ENCODE assay signal across 17 cellular contexts in the genomic region with DNA sequence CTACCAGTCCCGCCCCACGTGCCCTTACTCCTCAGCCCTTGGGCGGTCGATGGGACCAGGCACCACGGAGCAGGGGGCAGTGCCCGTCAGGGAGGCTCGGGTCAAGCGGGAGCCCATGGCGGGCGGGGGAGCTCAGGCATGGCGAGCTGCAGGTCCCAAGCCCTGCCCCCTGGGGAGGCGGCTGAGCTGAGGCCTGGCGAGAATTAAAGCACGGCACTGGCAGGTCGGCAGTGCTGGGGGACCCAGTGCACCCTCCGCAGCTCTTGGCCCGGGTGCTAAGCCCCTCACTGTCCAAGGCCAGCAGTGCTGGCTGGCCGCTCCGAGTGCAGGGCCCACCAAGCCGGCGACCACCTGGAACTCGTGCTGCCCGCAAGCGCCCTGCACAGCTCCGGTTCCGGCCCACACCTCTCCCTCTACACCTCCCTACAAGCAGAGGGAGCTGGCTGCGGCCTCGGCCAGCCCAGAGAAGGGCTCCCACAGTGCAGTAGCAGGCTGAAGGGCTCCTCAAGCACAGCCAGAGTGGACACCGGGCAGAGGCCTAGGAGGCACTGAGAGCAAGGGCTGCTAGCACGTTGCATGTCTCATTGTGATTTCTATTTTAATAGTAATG.
DNase-seq lines count a peak whose midpoint lies in the region; ATAC-seq and TF ChIP-seq lines count a peak whose summit lies in the region.
"Had no signal": no experiment of that assay in that cellular context is flagged by ENCODE, and none has a peak within 500 bp of the region (broad histone marks: within the 10 kb centered on the region; RNA-seq: fewer than 3 reads in every experiment).

No MANE protein-coding gene starts in this region.

- no peak for TF ChIP-seq POLR2A in esophagus muscularis mucosa (IDR thresholded peaks at IDR 0.05; ENCODE audit: low read depth)

- CTCF ChIA-PET in activated CD8-positive, alpha-beta memory T cell treated with anti-CD3 and anti-CD28 coated beads, Interleukin-2, amount 10 ng/mL, durations not matched to agents 7 days and 5 days (lab: Charles Lee) = no interaction called here
- CTCF ChIA-PET in activated naive CD4-positive, alpha-beta T cell treated with anti-CD3 and anti-CD28 coated beads for 36 hours (lab: Charles Lee) = interaction anchor here (1.3 kb wide), 1 partner anchor 27 kb away, joined by 3 read pairs; no protein-coding TSS in a partner anchor

- H3K36me3 Mint-ChIP-seq in activated CD8-positive, alpha-beta memory T cell treated with anti-CD3 and anti-CD28 coated beads, Interleukin-2, amount 10 ng/mL, durations not matched to agents 7 days and 5 days = no peaks in the 10 kb centered on the region
- H3K36me3 Mint-ChIP-seq in stimulated activated memory B cell treated with anti-CD40 and anti-IgM and Interleukin-4, amounts not matched to agents 10 μg/mL and 1 μg/mL and 100 μg/mL, for 72 hours = no peaks in the 10 kb centered on the region
- no peaks in the 10 kb centered on the region for H3K36me3 Mint-ChIP-seq in activated naive CD4-positive, alpha-beta T cell treated with anti-CD3 and anti-CD28 coated beads for 36 hours (ENCODE audit: low read depth)
- H3K36me3 Mint-ChIP-seq: CD8-positive, alpha-beta T cell had no signal

- H3K4me1 Mint-ChIP-seq in activated CD8-positive, alpha-beta memory T cell treated with anti-CD3 and anti-CD28 coated beads, Interleukin-2, amount 10 ng/mL, durations not matched to agents 7 days and 5 days = peaks cover 7% of the 10 kb centered on the region
- no peaks in the 10 kb centered on the region for H3K4me1 Mint-ChIP-seq in stimulated activated memory B cell treated with anti-CD40 and anti-IgM and Interleukin-4, amounts not matched to agents 10 μg/mL and 1 μg/mL and 100 μg/mL, for 72 hours
- H3K4me1 Mint-ChIP-seq in activated naive CD4-positive, alpha-beta T cell treated with anti-CD3 and anti-CD28 coated beads for 36 hours (ENCODE audit: low read depth) = peaks cover 4% of the 10 kb centered on the region
- H3K4me1 Mint-ChIP-seq: B cell had no signal

- no peak for ATAC-seq in activated CD8-positive, alpha-beta memory T cell treated with anti-CD3 and anti-CD28 coated beads, Interleukin-2, amount 10 ng/mL, durations not matched to agents 7 days and 5 days
- ATAC-seq in stimulated activated memory B cell treated with anti-CD40 and anti-IgM and Interleukin-4, amounts not matched to agents 10 μg/mL and 1 μg/mL and 100 μg/mL, for 72 hours = peak; percentile 27
- ATAC-seq: A549; CD8-positive, alpha-beta T cell had no signal

- intact Hi-C loops in esophagus muscularis mucosa (cut with DNase I) = no loop called here
- intact Hi-C loops in activated naive CD4-positive, alpha-beta T cell treated with anti-CD3 and anti-CD28 coated beads for 36 hours (cut with micrococcal nuclease) = no loop called here

- peaks cover 20% of the 10 kb centered on the region for H3K27me3 Mint-ChIP-seq in activated CD8-positive, alpha-beta memory T cell treated with anti-CD3 and anti-CD28 coated beads, Interleukin-2, amount 10 ng/mL, durations not matched to agents 7 days and 5 days
- no peaks in the 10 kb centered on the region for H3K27me3 Mint-ChIP-seq in stimulated activated memory B cell treated with anti-CD40 and anti-IgM and Interleukin-4, amounts not matched to agents 10 μg/mL and 1 μg/mL and 100 μg/mL, for 72 hours
- H3K27me3 Mint-ChIP-seq in activated naive CD4-positive, alpha-beta T cell treated with anti-CD3 and anti-CD28 coated beads for 36 hours (ENCODE audit: low read depth) = peaks cover 5% of the 10 kb centered on the region
- H3K27me3 Mint-ChIP-seq: B cell had no signal

- peak; percentile 13 for DNase-seq in activated CD8-positive, alpha-beta memory T cell treated with anti-CD3 and anti-CD28 coated beads, Interleukin-2, amount 50 U/mL, for 4 hours
- DNase-seq in activated CD8-positive, alpha-beta memory T cell treated with anti-CD3 and anti-CD28 coated beads, Interleukin-2, amount 10 ng/mL, durations not matched to agents 7 days and 5 days = no peak
- peak; percentile 79 for DNase-seq in esophagus muscularis mucosa (ENCODE audit: extremely low spot score)
- no peak for DNase-seq in activated naive CD4-positive, alpha-beta T cell treated with anti-CD3 and anti-CD28 coated beads for 36 hours
- DNase-seq: AML-193; Caco-2; Calu3; CD4-positive, alpha-beta T cell; CD8-positive, alpha-beta T cell; DMS79 treated with DMSO at 0.1 percent for 48 hours; GF-D8 had no signal

- H3K27ac ChIP-seq in esophagus muscularis mucosa (replicated peaks in 1 of 4) = no peak overlapping the region
- H3K27ac ChIP-seq: 22Rv1; A549; BLaER1 treated with 17β-estradiol and CSF1 and Interleukin-3, amounts not matched to agents 10 nM and 100 nM; C4-2B had no signal

- no peak overlapping the region for H3K4me3 ChIP-seq in esophagus muscularis mucosa
- H3K4me3 ChIP-seq: A549; BLaER1 treated with 17β-estradiol and CSF1 and Interleukin-3, amounts not matched to agents 10 nM and 100 nM had no signal

- H3K27ac Mint-ChIP-seq in activated CD8-positive, alpha-beta memory T cell treated with anti-CD3 and anti-CD28 coated beads, Interleukin-2, amount 10 ng/mL, durations not matched to agents 7 days and 5 days = no peak overlapping the region
- H3K27ac Mint-ChIP-seq in stimulated activated memory B cell treated with anti-CD40 and anti-IgM and Interleukin-4, amounts not matched to agents 10 μg/mL and 1 μg/mL and 100 μg/mL, for 72 hours = no peak overlapping the region
- no peak overlapping the region for H3K27ac Mint-ChIP-seq in activated naive CD4-positive, alpha-beta T cell treated with anti-CD3 and anti-CD28 coated beads for 36 hours
- H3K27ac Mint-ChIP-seq: B cell; CD4-positive, alpha-beta T cell; CD8-positive, alpha-beta T cell had no signal

- no peak for TF ChIP-seq CTCF in esophagus muscularis mucosa (IDR thresholded peaks at IDR 0.05)

- no peaks in the 10 kb centered on the region for H3K4me1 ChIP-seq in esophagus muscularis mucosa
- H3K4me1 ChIP-seq: A549; BLaER1 treated with 17β-estradiol and CSF1 and Interleukin-3, amounts not matched to agents 10 nM and 100 nM; Caco-2 had no signal

- H3K4me3 Mint-ChIP-seq in activated CD8-positive, alpha-beta memory T cell treated with anti-CD3 and anti-CD28 coated beads, Interleukin-2, amount 10 ng/mL, durations not matched to agents 7 days and 5 days = no peak overlapping the region
- H3K4me3 Mint-ChIP-seq in stimulated activated memory B cell treated with anti-CD40 and anti-IgM and Interleukin-4, amounts not matched to agents 10 μg/mL and 1 μg/mL and 100 μg/mL, for 72 hours = no peak overlapping the region
- H3K4me3 Mint-ChIP-seq in activated naive CD4-positive, alpha-beta T cell treated with anti-CD3 and anti-CD28 coated beads for 36 hours = no peak overlapping the region
- H3K4me3 Mint-ChIP-seq: B cell; CD4-positive, alpha-beta T cell; CD8-positive, alpha-beta T cell had no signal

- H3K9me3 Mint-ChIP-seq in activated CD8-positive, alpha-beta memory T cell treated with anti-CD3 and anti-CD28 coated beads, Interleukin-2, amount 10 ng/mL, durations not matched to agents 7 days and 5 days (ENCODE audit: low read depth) = peaks cover 3% of the 10 kb centered on the region
- peaks cover 4% of the 10 kb centered on the region for H3K9me3 Mint-ChIP-seq in stimulated activated memory B cell treated with anti-CD40 and anti-IgM and Interleukin-4, amounts not matched to agents 10 μg/mL and 1 μg/mL and 100 μg/mL, for 72 hours
- H3K9me3 Mint-ChIP-seq in activated naive CD4-positive, alpha-beta T cell treated with anti-CD3 and anti-CD28 coated beads for 36 hours = no peaks in the 10 kb centered on the region
- H3K9me3 Mint-ChIP-seq: CD4-positive, alpha-beta T cell; CD8-positive, alpha-beta T cell had no signal

- 98% methylated on average over 20 of the region's 30 CpGs for WGBS in esophagus muscularis mucosa

- TF ChIP-seq EP300 in esophagus muscularis mucosa (IDR thresholded peaks at IDR 0.05) = no peak

- H3K27me3 ChIP-seq in esophagus muscularis mucosa = no peaks in the 10 kb centered on the region
- H3K27me3 ChIP-seq: BLaER1 treated with 17β-estradiol and CSF1 and Interleukin-3, amounts not matched to agents 10 nM and 100 nM had no signal

- H3K36me3 ChIP-seq in esophagus muscularis mucosa = no peaks in the 10 kb centered on the region
- H3K36me3 ChIP-seq: BLaER1 treated with 17β-estradiol and CSF1 and Interleukin-3, amounts not matched to agents 10 nM and 100 nM had no signal

- no peaks in the 10 kb centered on the region for H3K9me3 ChIP-seq in esophagus muscularis mucosa
- H3K9me3 ChIP-seq: A549, Caco-2 had no signal

Comparison
In these comparisons a context has a peak if more than half of its experiments do, and no peak if none do; other contexts are left out.
1. DNase-seq: peak in activated CD8-positive, alpha-beta memory T cell treated with anti-CD3 and anti-CD28 coated beads, Interleukin-2, amount 50 U/mL, for 4 hours (single experiment) and esophagus muscularis mucosa (single experiment); none in activated CD8-positive, alpha-beta memory T cell treated with anti-CD3 and anti-CD28 coated beads, Interleukin-2, amount 10 ng/mL, durations not matched to agents 7 days and 5 days (single experiment) and activated naive CD4-positive, alpha-beta T cell treated with anti-CD3 and anti-CD28 coated beads for 36 hours (single experiment).